Comparison of ENCODE assay signal across 12 cellular contexts in the genomic region with DNA sequence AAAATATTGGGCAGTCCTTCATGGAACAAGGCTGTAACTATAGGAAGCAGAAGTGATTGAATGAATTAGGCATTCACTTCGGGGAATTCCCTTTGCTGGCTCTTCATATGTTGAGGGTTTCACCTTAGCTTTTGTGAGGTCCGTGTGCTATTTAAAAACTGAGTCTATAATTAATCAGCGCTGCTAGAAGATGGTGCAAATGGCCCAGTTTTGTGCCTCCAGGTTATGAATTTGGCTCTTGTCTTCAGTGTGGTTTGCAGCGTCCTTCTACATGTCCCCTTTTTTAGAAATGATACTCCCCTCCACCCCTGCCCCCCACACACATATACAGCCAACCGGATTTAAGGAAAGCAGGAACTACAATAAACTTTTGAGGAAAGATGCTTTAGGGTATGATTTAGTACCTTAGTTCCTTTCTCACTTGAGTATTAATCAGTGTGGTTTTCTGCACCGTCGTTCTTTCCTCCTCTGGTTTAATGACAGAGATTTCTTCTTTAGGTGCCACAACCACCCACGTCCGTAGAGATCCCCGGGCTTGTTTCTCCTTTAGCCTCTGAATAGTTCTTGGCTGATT.
DNase-seq lines count a peak whose midpoint lies in the region; ATAC-seq lines count a peak whose summit lies in the region.
"Had no signal": no experiment of that assay in that cellular context is flagged by ENCODE, and none has a peak within 500 bp of the region (broad histone marks: within the 10 kb centered on the region; RNA-seq: fewer than 3 reads in every experiment).

No MANE protein-coding gene starts in this region.

- intact Hi-C loops in activated CD4-positive, alpha-beta T cell treated with anti-CD3 and anti-CD28 coated beads for 36 hours (cut with DNase I, micrococcal nuclease) = no loop called here
- intact Hi-C loops in posterior cingulate gyrus (cut with DNase I) = loop anchor here (10.0 kb wide), 1 partner anchor 234 kb away; a partner anchor contains a TSS
- intact Hi-C loops in posterior vena cava (cut with DNase I) = loop anchor here in 1 of 2 donors (10.0 kb wide), 1 partner anchor 756 kb away; no protein-coding TSS in a partner anchor

- peak; percentile 40 for DNase-seq in activated CD4-positive, alpha-beta T cell treated with anti-CD3 and anti-CD28 coated beads for 36 hours
- no peak for DNase-seq in activated CD4-positive, alpha-beta T cell treated with anti-CD3 and anti-CD28 coated beads, Interleukin-2, amount 50 U/mL, for 4 hours
- DNase-seq in stimulated activated effector memory CD8-positive, alpha-beta T cell treated with anti-CD3 and anti-CD28 coated beads, Interleukin-12 subunit alpha, Interleukin-12 subunit beta, amount 100 ng/mL, for 72 hours (ENCODE audit: low spot score in 2 of 2) = no peak
- no peak for DNase-seq in posterior cingulate gyrus
- DNase-seq in Ammon's horn (ENCODE audit: low spot score) = no peak
- no peak for DNase-seq in posterior vena cava (ENCODE audit: low spot score)
- DNase-seq: 8988T, foreskin fibroblast, SHP77, tibial artery had no signal

- H3K9me3 Mint-ChIP-seq in activated CD4-positive, alpha-beta T cell treated with anti-CD3 and anti-CD28 coated beads for 36 hours (ENCODE audit: low read depth) = no peaks in the 10 kb centered on the region
- H3K9me3 Mint-ChIP-seq in stimulated activated effector memory CD8-positive, alpha-beta T cell treated with anti-CD3 and anti-CD28 coated beads, Interleukin-12 subunit alpha, Interleukin-12 subunit beta, amount 100 ng/mL, for 72 hours = no peaks in the 10 kb centered on the region

- CTCF ChIA-PET in activated CD4-positive, alpha-beta T cell treated with anti-CD3 and anti-CD28 coated beads for 36 hours (lab: Charles Lee) = interaction anchor here (0.5 to 1.6 kb wide), 3 partner anchors 12 to 24 kb away, joined by 3 to 5 read pairs (median 3); no protein-coding TSS in a partner anchor

- no peak overlapping the region for H3K4me3 Mint-ChIP-seq in activated CD4-positive, alpha-beta T cell treated with anti-CD3 and anti-CD28 coated beads for 36 hours
- no peak overlapping the region for H3K4me3 Mint-ChIP-seq in stimulated activated effector memory CD8-positive, alpha-beta T cell treated with anti-CD3 and anti-CD28 coated beads, Interleukin-12 subunit alpha, Interleukin-12 subunit beta, amount 100 ng/mL, for 72 hours

- H3K27me3 Mint-ChIP-seq in activated CD4-positive, alpha-beta T cell treated with anti-CD3 and anti-CD28 coated beads for 36 hours = no peaks in the 10 kb centered on the region

- H3K36me3 Mint-ChIP-seq in activated CD4-positive, alpha-beta T cell treated with anti-CD3 and anti-CD28 coated beads for 36 hours (ENCODE audit: low read depth) = peaks cover 11% of the 10 kb centered on the region
- peaks cover 19% of the 10 kb centered on the region for H3K36me3 Mint-ChIP-seq in stimulated activated effector memory CD8-positive, alpha-beta T cell treated with anti-CD3 and anti-CD28 coated beads, Interleukin-12 subunit alpha, Interleukin-12 subunit beta, amount 100 ng/mL, for 72 hours

- ATAC-seq in activated CD4-positive, alpha-beta T cell treated with anti-CD3 and anti-CD28 coated beads for 36 hours = peak; percentile 50
- ATAC-seq in GM21529 (IDR thresholded peaks at IDR 0.05; ENCODE audit: unreplicated experiment) = peak; percentile 93
- peak; percentile 87 for ATAC-seq in HG03354 (IDR thresholded peaks at IDR 0.05; ENCODE audit: poor library complexity, severe bottlenecking, unreplicated experiment)
- peak; percentile 77 for ATAC-seq in stimulated activated effector memory CD8-positive, alpha-beta T cell treated with anti-CD3 and anti-CD28 coated beads, Interleukin-12 subunit alpha, Interleukin-12 subunit beta, amount 100 ng/mL, for 72 hours

- H3K27ac Mint-ChIP-seq in activated CD4-positive, alpha-beta T cell treated with anti-CD3 and anti-CD28 coated beads for 36 hours = peak overlapping the region; percentile 58
- H3K27ac Mint-ChIP-seq in stimulated activated effector memory CD8-positive, alpha-beta T cell treated with anti-CD3 and anti-CD28 coated beads, Interleukin-12 subunit alpha, Interleukin-12 subunit beta, amount 100 ng/mL, for 72 hours = peak overlapping the region; percentile 80

- H3K4me1 Mint-ChIP-seq in activated CD4-positive, alpha-beta T cell treated with anti-CD3 and anti-CD28 coated beads for 36 hours = peaks cover 24% of the 10 kb centered on the region
- H3K4me1 Mint-ChIP-seq in stimulated activated effector memory CD8-positive, alpha-beta T cell treated with anti-CD3 and anti-CD28 coated beads, Interleukin-12 subunit alpha, Interleukin-12 subunit beta, amount 100 ng/mL, for 72 hours = peaks cover 32% of the 10 kb centered on the region

- POLR2A ChIA-PET in activated CD4-positive, alpha-beta T cell treated with anti-CD3 and anti-CD28 coated beads for 36 hours (lab: Charles Lee) = no interaction called here
